ENCODE assay signal across 1 cellular context in the genomic region with DNA sequence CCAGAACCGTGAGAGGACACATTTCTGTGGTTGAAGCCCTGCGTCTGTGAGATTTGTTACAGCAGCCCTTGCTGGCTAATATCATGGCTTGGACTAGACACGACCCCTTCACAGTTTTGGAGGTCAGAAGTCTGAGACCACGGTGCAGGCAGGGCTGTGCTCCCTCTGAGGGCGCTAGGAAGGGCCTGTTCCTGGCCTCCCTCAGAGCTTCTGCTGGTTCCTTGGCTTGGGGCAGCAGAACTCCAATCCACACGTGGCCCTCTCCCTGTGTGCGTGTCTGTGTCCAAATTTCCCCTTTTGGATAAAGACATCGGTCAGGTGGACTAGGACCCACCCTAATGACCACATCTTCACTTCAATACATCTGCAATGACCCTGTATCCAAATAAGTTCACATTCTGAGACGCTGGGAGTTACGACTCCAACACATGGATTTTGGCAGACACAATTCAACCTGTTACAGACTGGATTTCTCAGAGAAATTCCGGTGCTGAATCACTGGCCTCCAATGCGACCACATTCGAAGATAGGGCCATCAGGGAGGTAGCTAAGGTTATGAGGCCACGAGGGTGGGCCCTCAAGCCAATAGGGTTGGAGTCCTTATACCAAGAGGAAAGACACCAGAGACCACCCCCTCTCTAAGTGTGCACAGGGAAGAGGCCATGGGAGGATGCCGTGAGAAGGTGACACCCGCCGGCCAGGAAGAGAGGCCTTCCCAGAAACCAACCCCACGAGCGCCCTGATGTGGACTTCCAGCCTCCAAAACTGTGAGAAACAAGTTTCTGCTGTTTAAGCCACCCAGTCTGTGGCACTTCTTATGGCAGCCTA.
TF ChIP-seq lines count a peak whose summit lies in the region.

No MANE protein-coding gene starts in this region.

TF ChIP-seq in GM23338, 12 proteins besides CTCF, POLR2A, EP300 and RAD21 (continued from another document):
- TF ChIP-seq JUNB (IDR thresholded peaks at IDR 0.05; ENCODE audit: unreplicated experiment) = no peak
- TF ChIP-seq, protein P1, sequence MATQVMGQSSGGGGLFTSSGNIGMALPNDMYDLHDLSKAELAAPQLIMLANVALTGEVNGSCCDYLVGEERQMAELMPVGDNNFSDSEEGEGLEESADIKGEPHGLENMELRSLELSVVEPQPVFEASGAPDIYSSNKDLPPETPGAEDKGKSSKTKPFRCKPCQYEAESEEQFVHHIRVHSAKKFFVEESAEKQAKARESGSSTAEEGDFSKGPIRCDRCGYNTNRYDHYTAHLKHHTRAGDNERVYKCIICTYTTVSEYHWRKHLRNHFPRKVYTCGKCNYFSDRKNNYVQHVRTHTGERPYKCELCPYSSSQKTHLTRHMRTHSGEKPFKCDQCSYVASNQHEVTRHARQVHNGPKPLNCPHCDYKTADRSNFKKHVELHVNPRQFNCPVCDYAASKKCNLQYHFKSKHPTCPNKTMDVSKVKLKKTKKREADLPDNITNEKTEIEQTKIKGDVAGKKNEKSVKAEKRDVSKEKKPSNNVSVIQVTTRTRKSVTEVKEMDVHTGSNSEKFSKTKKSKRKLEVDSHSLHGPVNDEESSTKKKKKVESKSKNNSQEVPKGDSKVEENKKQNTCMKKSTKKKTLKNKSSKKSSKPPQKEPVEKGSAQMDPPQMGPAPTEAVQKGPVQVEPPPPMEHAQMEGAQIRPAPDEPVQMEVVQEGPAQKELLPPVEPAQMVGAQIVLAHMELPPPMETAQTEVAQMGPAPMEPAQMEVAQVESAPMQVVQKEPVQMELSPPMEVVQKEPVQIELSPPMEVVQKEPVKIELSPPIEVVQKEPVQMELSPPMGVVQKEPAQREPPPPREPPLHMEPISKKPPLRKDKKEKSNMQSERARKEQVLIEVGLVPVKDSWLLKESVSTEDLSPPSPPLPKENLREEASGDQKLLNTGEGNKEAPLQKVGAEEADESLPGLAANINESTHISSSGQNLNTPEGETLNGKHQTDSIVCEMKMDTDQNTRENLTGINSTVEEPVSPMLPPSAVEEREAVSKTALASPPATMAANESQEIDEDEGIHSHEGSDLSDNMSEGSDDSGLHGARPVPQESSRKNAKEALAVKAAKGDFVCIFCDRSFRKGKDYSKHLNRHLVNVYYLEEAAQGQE (IDR thresholded peaks at IDR 0.05; ENCODE audit: unreplicated experiment) = no peak
- TF ChIP-seq, protein P2, sequence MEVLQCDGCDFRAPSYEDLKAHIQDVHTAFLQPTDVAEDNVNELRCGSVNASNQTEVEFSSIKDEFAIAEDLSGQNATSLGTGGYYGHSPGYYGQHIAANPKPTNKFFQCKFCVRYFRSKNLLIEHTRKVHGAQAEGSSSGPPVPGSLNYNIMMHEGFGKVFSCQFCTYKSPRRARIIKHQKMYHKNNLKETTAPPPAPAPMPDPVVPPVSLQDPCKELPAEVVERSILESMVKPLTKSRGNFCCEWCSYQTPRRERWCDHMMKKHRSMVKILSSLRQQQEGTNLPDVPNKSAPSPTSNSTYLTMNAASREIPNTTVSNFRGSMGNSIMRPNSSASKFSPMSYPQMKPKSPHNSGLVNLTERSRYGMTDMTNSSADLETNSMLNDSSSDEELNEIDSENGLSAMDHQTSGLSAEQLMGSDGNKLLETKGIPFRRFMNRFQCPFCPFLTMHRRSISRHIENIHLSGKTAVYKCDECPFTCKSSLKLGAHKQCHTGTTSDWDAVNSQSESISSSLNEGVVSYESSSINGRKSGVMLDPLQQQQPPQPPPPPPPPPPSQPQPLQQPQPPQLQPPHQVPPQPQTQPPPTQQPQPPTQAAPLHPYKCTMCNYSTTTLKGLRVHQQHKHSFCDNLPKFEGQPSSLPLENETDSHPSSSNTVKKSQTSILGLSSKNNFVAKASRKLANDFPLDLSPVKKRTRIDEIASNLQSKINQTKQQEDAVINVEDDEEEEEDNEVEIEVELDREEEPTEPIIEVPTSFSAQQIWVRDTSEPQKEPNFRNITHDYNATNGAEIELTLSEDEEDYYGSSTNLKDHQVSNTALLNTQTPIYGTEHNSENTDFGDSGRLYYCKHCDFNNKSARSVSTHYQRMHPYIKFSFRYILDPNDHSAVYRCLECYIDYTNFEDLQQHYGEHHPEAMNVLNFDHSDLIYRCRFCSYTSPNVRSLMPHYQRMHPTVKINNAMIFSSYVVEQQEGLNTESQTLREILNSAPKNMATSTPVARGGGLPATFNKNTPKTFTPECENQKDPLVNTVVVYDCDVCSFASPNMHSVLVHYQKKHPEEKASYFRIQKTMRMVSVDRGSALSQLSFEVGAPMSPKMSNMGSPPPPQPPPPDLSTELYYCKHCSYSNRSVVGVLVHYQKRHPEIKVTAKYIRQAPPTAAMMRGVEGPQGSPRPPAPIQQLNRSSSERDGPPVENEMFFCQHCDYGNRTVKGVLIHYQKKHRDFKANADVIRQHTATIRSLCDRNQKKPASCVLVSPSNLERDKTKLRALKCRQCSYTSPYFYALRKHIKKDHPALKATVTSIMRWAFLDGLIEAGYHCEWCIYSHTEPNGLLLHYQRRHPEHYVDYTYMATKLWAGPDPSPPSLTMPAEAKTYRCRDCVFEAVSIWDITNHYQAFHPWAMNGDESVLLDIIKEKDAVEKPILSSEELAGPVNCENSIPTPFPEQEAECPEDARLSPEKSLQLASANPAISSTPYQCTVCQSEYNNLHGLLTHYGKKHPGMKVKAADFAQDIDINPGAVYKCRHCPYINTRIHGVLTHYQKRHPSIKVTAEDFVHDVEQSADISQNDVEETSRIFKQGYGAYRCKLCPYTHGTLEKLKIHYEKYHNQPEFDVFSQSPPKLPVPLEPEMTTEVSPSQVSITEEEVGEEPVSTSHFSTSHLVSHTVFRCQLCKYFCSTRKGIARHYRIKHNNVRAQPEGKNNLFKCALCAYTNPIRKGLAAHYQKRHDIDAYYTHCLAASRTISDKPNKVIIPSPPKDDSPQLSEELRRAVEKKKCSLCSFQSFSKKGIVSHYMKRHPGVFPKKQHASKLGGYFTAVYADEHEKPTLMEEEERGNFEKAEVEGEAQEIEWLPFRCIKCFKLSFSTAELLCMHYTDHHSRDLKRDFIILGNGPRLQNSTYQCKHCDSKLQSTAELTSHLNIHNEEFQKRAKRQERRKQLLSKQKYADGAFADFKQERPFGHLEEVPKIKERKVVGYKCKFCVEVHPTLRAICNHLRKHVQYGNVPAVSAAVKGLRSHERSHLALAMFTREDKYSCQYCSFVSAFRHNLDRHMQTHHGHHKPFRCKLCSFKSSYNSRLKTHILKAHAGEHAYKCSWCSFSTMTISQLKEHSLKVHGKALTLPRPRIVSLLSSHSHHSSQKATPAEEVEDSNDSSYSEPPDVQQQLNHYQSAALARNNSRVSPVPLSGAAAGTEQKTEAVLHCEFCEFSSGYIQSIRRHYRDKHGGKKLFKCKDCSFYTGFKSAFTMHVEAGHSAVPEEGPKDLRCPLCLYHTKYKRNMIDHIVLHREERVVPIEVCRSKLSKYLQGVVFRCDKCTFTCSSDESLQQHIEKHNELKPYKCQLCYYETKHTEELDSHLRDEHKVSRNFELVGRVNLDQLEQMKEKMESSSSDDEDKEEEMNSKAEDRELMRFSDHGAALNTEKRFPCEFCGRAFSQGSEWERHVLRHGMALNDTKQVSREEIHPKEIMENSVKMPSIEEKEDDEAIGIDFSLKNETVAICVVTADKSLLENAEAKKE (CRISPR knock-in tag; IDR thresholded peaks at IDR 0.05) = no peak
